14 cellular contexts compared by ENCODE assay signal in genomic region chr1:170068923-170069322, GRCh38. TPM values are rescaled to one million over a fixed set of nuclear protein-coding genes. Genes with fewer than 3 reads are reported as not detected.
A peak's percentile ranks its signal among the peaks of the same experiment; 100 is the strongest.
DNase-seq lines count a peak whose midpoint lies in the region; ATAC-seq, FAIRE-seq and TF ChIP-seq lines count a peak whose summit lies in the region.
"Had no signal": no experiment of that assay in that cellular context is flagged by ENCODE, and none has a peak within 500 bp of the region (broad histone marks: within the 10 kb centered on the region; RNA-seq: fewer than 3 reads in every experiment).

No MANE protein-coding gene starts in this region.

- peaks cover 60% of the 10 kb centered on the region for H3K4me1 Mint-ChIP-seq in stimulated activated naive CD8-positive, alpha-beta T cell treated with anti-CD3 and anti-CD28 coated beads, Interleukin-15, Interleukin-2, amounts not matched to agents 100 ng/mL and 50 ng/mL, for 24 hours (ENCODE audit: low read depth)
- H3K4me1 Mint-ChIP-seq in T-helper 17 cell (peaks cover 42% of the 10 kb centered on the region), endothelial cell (ENCODE audit: unreplicated experiment) (peaks cover 21% of the 10 kb centered on the region), type B pancreatic cell (ENCODE audit: unreplicated experiment) (peaks cover 19% of the 10 kb centered on the region)

- peak overlapping the region; percentile 28 for H3K27ac Mint-ChIP-seq in stimulated activated naive CD8-positive, alpha-beta T cell treated with anti-CD3 and anti-CD28 coated beads, Interleukin-15, Interleukin-2, amounts not matched to agents 100 ng/mL and 50 ng/mL, for 24 hours
- peak overlapping the region; percentile 81 for H3K27ac Mint-ChIP-seq in T-helper 17 cell
- H3K27ac Mint-ChIP-seq in endothelial cell (ENCODE audit: unreplicated experiment), result no peak overlapping the region
- no peak overlapping the region for H3K27ac Mint-ChIP-seq in type B pancreatic cell

- no peak for DNase-seq in stimulated activated naive CD8-positive, alpha-beta T cell treated with anti-CD3 and anti-CD28 coated beads, Interleukin-15, Interleukin-2, amounts not matched to agents 100 U/mL and 50 U/mL, for 24 hours
- DNase-seq in T-helper 17 cell (no peak), endothelial cell (ENCODE audit: low spot score) (no peak), left ventricle myocardium inferior (no peak), type B pancreatic cell (ENCODE audit: extremely low spot score, unreplicated experiment) (no peak)
- DNase-seq: activated CD4-positive, CD25-positive, alpha-beta regulatory T cell treated with anti-CD3 and anti-CD28 coated beads, Interleukin-2, amount 50 U/mL, for 72 hours; activated gamma-delta T cell treated with Interleukin-2 at 50 U/mL for 16 hours; BE2C; central memory CD4-positive, alpha-beta T cell; NCI-H1105; transverse colon had no signal

- H3K4me1 ChIP-seq in left ventricle myocardium inferior, result peaks cover 36% of the 10 kb centered on the region
- H3K4me1 ChIP-seq: BE2C had no signal

- no peak for ATAC-seq in stimulated activated naive CD8-positive, alpha-beta T cell treated with anti-CD3 and anti-CD28 coated beads, Interleukin-15, Interleukin-2, amounts not matched to agents 100 U/mL and 50 U/mL, for 24 hours
- ATAC-seq in T-helper 17 cell, result no peak
- no peak for ATAC-seq in HG03025 (IDR thresholded peaks at IDR 0.05; ENCODE audit: low FRiP score, unreplicated experiment)

- peaks cover 3% of the 10 kb centered on the region for H3K36me3 Mint-ChIP-seq in stimulated activated naive CD8-positive, alpha-beta T cell treated with anti-CD3 and anti-CD28 coated beads, Interleukin-15, Interleukin-2, amounts not matched to agents 100 ng/mL and 50 ng/mL, for 24 hours (ENCODE audit: low read depth)
- H3K36me3 Mint-ChIP-seq in T-helper 17 cell (ENCODE audit: low read depth) (no peaks in the 10 kb centered on the region), endothelial cell (ENCODE audit: low read depth, unreplicated experiment) (peaks cover 13% of the 10 kb centered on the region), type B pancreatic cell (peaks cover 18% of the 10 kb centered on the region)

- H3K27me3 ChIP-seq in left ventricle myocardium inferior (ENCODE audit: low read depth), result no peaks in the 10 kb centered on the region
- H3K27me3 ChIP-seq: BE2C, transverse colon had no signal

- H3K9me3 ChIP-seq in T-helper 17 cell (ENCODE audit: control insufficient read depth, low read length, poor library complexity, severe bottlenecking), result no peaks in the 10 kb centered on the region
- H3K9me3 ChIP-seq in left ventricle myocardium inferior (replicated peaks), result peaks cover 15% of the 10 kb centered on the region
- H3K9me3 ChIP-seq: BE2C, transverse colon had no signal

- peak; percentile 86 for FAIRE-seq in endometrium (lab: Jason Lieb, UNC)

- intact Hi-C loops in left ventricle myocardium inferior (cut with micrococcal nuclease), result no loop called here

- no peaks in the 10 kb centered on the region for H3K27me3 Mint-ChIP-seq in stimulated activated naive CD8-positive, alpha-beta T cell treated with anti-CD3 and anti-CD28 coated beads, Interleukin-15, Interleukin-2, amounts not matched to agents 100 ng/mL and 50 ng/mL, for 24 hours
- no peaks in the 10 kb centered on the region for H3K27me3 Mint-ChIP-seq in T-helper 17 cell
- no peaks in the 10 kb centered on the region for H3K27me3 Mint-ChIP-seq in endothelial cell (ENCODE audit: unreplicated experiment)
- H3K27me3 Mint-ChIP-seq in type B pancreatic cell, result no peaks in the 10 kb centered on the region

- TF ChIP-seq CTCF in endothelial cell (IDR thresholded peaks at IDR 0.05; ENCODE audit: unreplicated experiment) (no peak), left ventricle myocardium inferior (IDR thresholded peaks at IDR 0.05; ENCODE audit: borderline replicate concordance) (no peak), type B pancreatic cell (conservative IDR thresholded peaks at IDR 0.05) (no peak)

- peaks cover 11% of the 10 kb centered on the region for H3K36me3 ChIP-seq in left ventricle myocardium inferior
- H3K36me3 ChIP-seq: BE2C, transverse colon had no signal

- peaks cover 4% of the 10 kb centered on the region for H3K9me3 Mint-ChIP-seq in stimulated activated naive CD8-positive, alpha-beta T cell treated with anti-CD3 and anti-CD28 coated beads, Interleukin-15, Interleukin-2, amounts not matched to agents 100 ng/mL and 50 ng/mL, for 24 hours
- H3K9me3 Mint-ChIP-seq in endothelial cell (ENCODE audit: unreplicated experiment) (peaks cover 3% of the 10 kb centered on the region), type B pancreatic cell (peaks cover 17% of the 10 kb centered on the region)

- H3K27ac ChIP-seq in left ventricle myocardium inferior (replicated peaks), result no peak overlapping the region
- H3K27ac ChIP-seq: transverse colon had no signal

- H3K4me3 Mint-ChIP-seq in stimulated activated naive CD8-positive, alpha-beta T cell treated with anti-CD3 and anti-CD28 coated beads, Interleukin-15, Interleukin-2, amounts not matched to agents 100 ng/mL and 50 ng/mL, for 24 hours, result peak overlapping the region; percentile 63
- H3K4me3 Mint-ChIP-seq in T-helper 17 cell (peak overlapping the region; percentile 85), endothelial cell (ENCODE audit: unreplicated experiment) (no peak overlapping the region), type B pancreatic cell (no peak overlapping the region)

- H3K4me3 ChIP-seq in left ventricle myocardium inferior, result no peak overlapping the region
- H3K4me3 ChIP-seq: transverse colon had no signal

RNA-seq across cellular contexts. Expression of gene KIFAP3, which starts 5.6 kb away (rescaled TPM):
- 10 to 100 TPM; 12.7 to 21.9 TPM for total RNA-seq in T-helper 17 cell
- 49.7 TPM for total RNA-seq in endothelial cell (ENCODE audit: unreplicated experiment)
- 55.9 TPM for total RNA-seq in left ventricle myocardium inferior
- total RNA-seq in type B pancreatic cell (ENCODE audit: low replicate concordance), result 39.7 and 44.7 TPM in 2 replicates

Comparison
In these comparisons a context has a peak if more than half of its experiments do, and no peak if none do; other contexts are left out.
1. H3K27ac Mint-ChIP-seq: peak in stimulated activated naive CD8-positive, alpha-beta T cell treated with anti-CD3 and anti-CD28 coated beads, Interleukin-15, Interleukin-2, amounts not matched to agents 100 ng/mL and 50 ng/mL, for 24 hours (single experiment) and T-helper 17 cell (single experiment); none in endothelial cell (single experiment) and type B pancreatic cell (single experiment).
2. H3K4me3 Mint-ChIP-seq: peak in stimulated activated naive CD8-positive, alpha-beta T cell treated with anti-CD3 and anti-CD28 coated beads, Interleukin-15, Interleukin-2, amounts not matched to agents 100 ng/mL and 50 ng/mL, for 24 hours (single experiment) and T-helper 17 cell (single experiment); none in endothelial cell (single experiment) and type B pancreatic cell (single experiment).